17 cellular contexts compared by ENCODE assay signal in genomic region chr2:16114836-16115235, GRCh38.
"Had no signal": no experiment of that assay in that cellular context is flagged by ENCODE, and none has a peak within 500 bp of the region (broad histone marks: within the 10 kb centered on the region; RNA-seq: fewer than 3 reads in every experiment).

No MANE protein-coding gene starts in this region.

- ATAC-seq: body of pancreas; naive thymus-derived CD4-positive, alpha-beta T cell had no signal

- H3K9me3 Mint-ChIP-seq: activated CD4-positive, alpha-beta T cell treated with anti-CD3 and anti-CD28 coated beads, Interleukin-2, amount 10 ng/mL, durations not matched to agents 7 days and 5 days; activated naive CD8-positive, alpha-beta T cell treated with anti-CD3 and anti-CD28 coated beads for 36 hours; T-helper 2 cell treated with Interferon-gamma antibody and Interleukin-4, amounts not matched to agents 5 μg/mL and 100 μg/mL, for 36 hours; type B pancreatic cell had no signal

- DNase-seq: activated CD4-positive, alpha-beta T cell treated with anti-CD3 and anti-CD28 coated beads, Interleukin-2, amount 10 ng/mL, durations not matched to agents 7 days and 5 days; activated naive CD8-positive, alpha-beta T cell treated with anti-CD3 and anti-CD28 coated beads for 36 hours; amygdala; body of pancreas; caudate nucleus; hippocampal formation; lower lobe of right lung; midbrain; naive thymus-derived CD4-positive, alpha-beta T cell; posterior cingulate gyrus; stimulated activated CD4-positive, alpha-beta T cell treated with anti-CD3 and anti-CD28 coated beads, Interleukin-4, amount 100 ng/mL, for 4 hours; stimulated activated CD8-positive, alpha-beta memory T cell treated with anti-CD3 and anti-CD28 coated beads, Interleukin-4, amount 100 ng/mL, for 48 hours; stimulated activated naive CD4-positive, alpha-beta T cell treated with Interleukin-2 at 50 U/mL for 16 hours had no signal

- H3K4me1 ChIP-seq: body of pancreas, esophagus muscularis mucosa, lower lobe of right lung had no signal

- H3K27me3 ChIP-seq: body of pancreas, esophagus muscularis mucosa had no signal

- H3K4me3 ChIP-seq: body of pancreas, esophagus muscularis mucosa, lower lobe of right lung, skin epidermis had no signal

- H3K4me3 Mint-ChIP-seq: activated CD4-positive, alpha-beta T cell treated with anti-CD3 and anti-CD28 coated beads, Interleukin-2, amount 10 ng/mL, durations not matched to agents 7 days and 5 days; activated naive CD8-positive, alpha-beta T cell treated with anti-CD3 and anti-CD28 coated beads for 36 hours; naive thymus-derived CD4-positive, alpha-beta T cell; T-helper 2 cell treated with Interferon-gamma antibody and Interleukin-4, amounts not matched to agents 5 μg/mL and 100 μg/mL, for 36 hours; type B pancreatic cell had no signal

- H3K27ac ChIP-seq: body of pancreas, esophagus muscularis mucosa, lower lobe of right lung, skin epidermis had no signal

- H3K36me3 Mint-ChIP-seq: activated naive CD8-positive, alpha-beta T cell treated with anti-CD3 and anti-CD28 coated beads for 36 hours; naive thymus-derived CD4-positive, alpha-beta T cell; type B pancreatic cell had no signal

- H3K27ac Mint-ChIP-seq: activated CD4-positive, alpha-beta T cell treated with anti-CD3 and anti-CD28 coated beads, Interleukin-2, amount 10 ng/mL, durations not matched to agents 7 days and 5 days; activated naive CD8-positive, alpha-beta T cell treated with anti-CD3 and anti-CD28 coated beads for 36 hours; naive thymus-derived CD4-positive, alpha-beta T cell; T-helper 2 cell treated with Interferon-gamma antibody and Interleukin-4, amounts not matched to agents 5 μg/mL and 100 μg/mL, for 36 hours; type B pancreatic cell had no signal

- H3K9me3 ChIP-seq: body of pancreas, esophagus muscularis mucosa, lower lobe of right lung had no signal

- H3K4me1 Mint-ChIP-seq: activated CD4-positive, alpha-beta T cell treated with anti-CD3 and anti-CD28 coated beads, Interleukin-2, amount 10 ng/mL, durations not matched to agents 7 days and 5 days; activated naive CD8-positive, alpha-beta T cell treated with anti-CD3 and anti-CD28 coated beads for 36 hours; naive thymus-derived CD4-positive, alpha-beta T cell had no signal

- H3K27me3 Mint-ChIP-seq: activated CD4-positive, alpha-beta T cell treated with anti-CD3 and anti-CD28 coated beads, Interleukin-2, amount 10 ng/mL, durations not matched to agents 7 days and 5 days; activated naive CD8-positive, alpha-beta T cell treated with anti-CD3 and anti-CD28 coated beads for 36 hours; naive thymus-derived CD4-positive, alpha-beta T cell; type B pancreatic cell had no signal

- H3K36me3 ChIP-seq: esophagus muscularis mucosa, lower lobe of right lung had no signal
